In the genomic region with DNA sequence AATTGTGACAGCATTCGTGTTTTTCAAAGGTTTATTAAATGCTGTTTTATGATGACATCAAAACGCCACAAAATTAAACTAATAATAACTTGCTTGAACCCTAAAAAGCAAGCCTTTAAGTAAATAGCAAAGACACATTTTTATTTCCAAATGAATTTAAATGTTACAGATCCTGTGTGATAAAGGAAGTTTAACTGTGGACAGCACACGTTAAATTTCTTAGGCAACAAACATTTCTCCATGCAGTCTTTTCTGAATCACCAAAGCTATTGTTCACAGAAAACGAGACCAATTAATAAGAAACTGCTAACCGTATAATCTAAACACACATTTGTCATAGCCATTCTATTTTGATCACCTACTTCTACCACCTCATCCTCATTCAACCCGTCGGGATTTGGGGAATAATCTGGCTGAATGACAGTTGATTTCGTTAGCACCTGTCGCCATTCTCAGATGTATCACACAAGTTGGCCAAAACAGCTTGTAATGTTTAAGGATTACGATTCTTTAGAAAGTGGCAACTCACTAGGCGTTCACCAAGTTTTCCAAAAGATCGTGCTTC, we compare ENCODE assay signal across 8 cellular contexts. TPM values are rescaled to one million over a fixed set of nuclear protein-coding genes. Genes with fewer than 3 reads are reported as not detected.
DNase-seq lines count a peak whose midpoint lies in the region; ATAC-seq, FAIRE-seq and TF ChIP-seq lines count a peak whose summit lies in the region.

No MANE protein-coding gene starts in this region.

- TF ChIP-seq CTCF in Calu3 (IDR thresholded peaks at IDR 0.05; ENCODE audit: unreplicated experiment) = no peak
- no peak for TF ChIP-seq CTCF in bronchial epithelial cell (IDR thresholded peaks at IDR 0.05; ENCODE audit: insufficient read depth, low read length, severe bottlenecking)
- no peak for TF ChIP-seq CTCF in GM13977 (IDR thresholded peaks at IDR 0.05; ENCODE audit: extremely low read depth, insufficient read depth, missing control alignments)

- in situ Hi-C loops in GM13977 (cut with MboI; ENCODE audit: low pct_unique_long_range_greater_than_20kb, low sequenced_read_pairs, unreplicated experiment) = no loop called here

- CTCF ChIA-PET in Calu3 (lab: Charles Lee) = no interaction called here

- H3K9me3 ChIP-seq in mucosa of rectum (ENCODE audit: control insufficient read depth in 2 of 2, low read length in 2 of 2) = no peaks in the 10 kb centered on the region

- H3K27me3 ChIP-seq in bronchial epithelial cell (ENCODE audit: control insufficient read depth, insufficient read depth, low read length) (no peaks in the 10 kb centered on the region), mucosa of rectum (ENCODE audit: control insufficient read depth in 2 of 2, insufficient read depth in 2 of 2, low read length in 2 of 2) (no peaks in the 10 kb centered on the region)

- DNase-seq in Calu3 (no peak), Kasumi-1 (lab: John Stamatoyannopoulos, UW) (peak; percentile 16 to 39), bronchial epithelial cell (ENCODE audit: low read depth) (peak; percentile 40), NCI-H2107 (lab: John Stamatoyannopoulos, UW) (no peak), NCI-H226 (no peak), GM13977 (ENCODE audit: low spot score) (no peak)

- H3K36me3 ChIP-seq in bronchial epithelial cell (ENCODE audit: control insufficient read depth, insufficient read depth, low read length) (no peaks in the 10 kb centered on the region), mucosa of rectum (ENCODE audit: control insufficient read depth in 2 of 2, insufficient read depth in 2 of 2, low read length in 2 of 2) (no peaks in the 10 kb centered on the region)

- H3K4me3 ChIP-seq in bronchial epithelial cell (ENCODE audit: low read depth, low read length) (peak overlapping the region; percentile 93), mucosa of rectum (ENCODE audit: low read length in 2 of 2) (peak overlapping the region; percentile 77 to 78)

- no peak for FAIRE-seq in bronchial epithelial cell (lab: Jason Lieb, UNC)

- peak overlapping the region; percentile 88 for H3K4me3 Mint-ChIP-seq in Calu3 (ENCODE audit: low read depth, unreplicated experiment)

- H3K4me1 Mint-ChIP-seq in Calu3 (ENCODE audit: low read depth, unreplicated experiment) = no peaks in the 10 kb centered on the region

- H3K27ac Mint-ChIP-seq in Calu3 (ENCODE audit: unreplicated experiment) = peak overlapping the region; percentile 92

- H3K27me3 Mint-ChIP-seq in Calu3 (ENCODE audit: unreplicated experiment) = no peaks in the 10 kb centered on the region

- BruUV-seq in Calu3 (replicated peaks; lab: Mats Ljungman, UMichigan) = no TSS peak

- intact Hi-C loops in Calu3 (cut with micrococcal nuclease; ENCODE audit: unreplicated experiment) = no loop called here

- peaks cover 0 to 4% of the 10 kb centered on the region in 2 donors for H3K4me1 ChIP-seq in mucosa of rectum (ENCODE audit: control insufficient read depth in 2 of 2, insufficient read depth in 2 of 2, low read length in 2 of 2)

- no peak for ATAC-seq in HG03457 (IDR thresholded peaks at IDR 0.05; ENCODE audit: unreplicated experiment)

- no peaks in the 10 kb centered on the region for H3K9me3 Mint-ChIP-seq in Calu3 (ENCODE audit: low read depth, unreplicated experiment)

- H3K9ac ChIP-seq in mucosa of rectum (ENCODE audit: low read depth in 1 of 2, low read length in 2 of 2) = peak overlapping the region; percentile 61 to 79

- peak overlapping the region; percentile 21 to 33 for H3K27ac ChIP-seq in mucosa of rectum (ENCODE audit: low read depth in 2 of 2, low read length in 2 of 2)

- H3K36me3 Mint-ChIP-seq in Calu3 (ENCODE audit: insufficient read depth, unreplicated experiment) = peaks cover 44% of the 10 kb centered on the region

RNA-seq across cellular contexts. Expression of a gene that starts 1.3 kb away (rescaled TPM):
- total RNA-seq in Calu3 (2022) (40.2 and 46.5 TPM in 2 replicates), bronchial epithelial cell (6.6 and 10.9 TPM in 2 replicates)

Comparison
In these comparisons a context has a peak if more than half of its experiments do, and no peak if none do; other contexts are left out.
1. DNase-seq: peak in Kasumi-1 (2 of 2) and bronchial epithelial cell (single experiment); none in Calu3 (single experiment), NCI-H2107 (single experiment), NCI-H226 (single experiment) and GM13977 (single experiment).